Comparison of ENCODE assay signal across 8 cellular contexts in the genomic region with DNA sequence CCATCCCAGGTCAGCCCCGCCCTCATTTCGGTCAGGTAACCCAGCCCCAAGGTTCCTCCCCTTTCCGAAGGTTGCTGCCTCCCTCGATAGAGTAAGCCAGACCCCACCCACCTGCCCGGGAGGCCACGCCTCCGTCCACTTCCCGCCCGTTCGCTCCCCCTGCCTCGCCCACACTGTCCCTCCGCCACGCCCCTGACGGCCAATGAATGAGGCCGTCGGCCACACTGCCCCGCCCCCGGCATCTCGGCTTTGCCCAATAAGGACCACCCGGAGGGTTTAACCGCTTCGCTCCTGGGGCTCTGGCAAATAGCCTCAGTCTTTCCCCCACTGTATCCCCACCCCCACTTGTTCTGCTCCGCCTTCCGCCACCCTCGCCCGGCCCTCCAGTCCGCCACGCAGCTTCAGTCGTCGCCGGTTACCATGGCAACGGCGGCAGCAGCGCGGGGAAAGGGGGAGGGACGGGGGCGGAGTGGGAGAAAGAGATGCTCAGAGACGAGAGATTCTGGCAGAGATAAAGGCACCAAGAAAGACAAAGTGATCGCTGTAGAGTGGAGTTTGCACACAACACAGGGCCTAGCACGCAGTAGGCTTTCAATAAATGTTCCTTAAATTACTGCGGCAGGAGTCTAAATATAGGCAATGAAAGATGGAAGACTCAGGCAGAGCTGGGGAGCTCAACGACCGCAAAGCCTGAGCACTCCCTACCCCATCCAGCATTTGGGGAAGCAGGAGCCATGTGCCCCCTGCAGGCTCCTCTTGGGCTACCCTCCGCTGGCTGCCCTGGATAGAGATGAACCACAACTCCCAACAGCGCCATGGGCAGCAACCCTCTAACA. TPM values are rescaled to one million over a fixed set of nuclear protein-coding genes. Genes with fewer than 3 reads are reported as not detected.
DNase-seq lines count a peak whose midpoint lies in the region; ATAC-seq and TF ChIP-seq lines count a peak whose summit lies in the region.

No MANE protein-coding gene starts in this region.

- no peaks in the 10 kb centered on the region for H3K9me3 Mint-ChIP-seq in T-helper 1 cell treated with Interleukin-12 subunit alpha and Interleukin-12 subunit beta and Interleukin-4 antibody, amounts not matched to agents 30 μg/mL and 1 μg/mL, for 36 hours

- no peaks in the 10 kb centered on the region for H3K9me3 ChIP-seq in psoas muscle

- H3K27ac Mint-ChIP-seq in T-helper 1 cell treated with Interleukin-12 subunit alpha and Interleukin-12 subunit beta and Interleukin-4 antibody, amounts not matched to agents 30 μg/mL and 1 μg/mL, for 36 hours: peak overlapping the region; percentile 96

- peaks cover 53% of the 10 kb centered on the region for H3K4me1 Mint-ChIP-seq in T-helper 1 cell treated with Interleukin-12 subunit alpha and Interleukin-12 subunit beta and Interleukin-4 antibody, amounts not matched to agents 30 μg/mL and 1 μg/mL, for 36 hours (ENCODE audit: low read depth)

- H3K4me3 ChIP-seq in psoas muscle: peak overlapping the region; percentile 71
- peak overlapping the region; percentile 53 for H3K4me3 ChIP-seq in urinary bladder (ENCODE audit: low read depth, low read length)

- intact Hi-C loops in left ventricle myocardium superior (cut with micrococcal nuclease): no loop called here
- intact Hi-C loops in psoas muscle (cut with DNase I): no loop called here

- peaks cover 0 to 19% (median 1%) of the 10 kb centered on the region in 3 donors for H3K27me3 ChIP-seq in psoas muscle (ENCODE audit: insufficient read depth in 3 of 3, low read length in 2 of 3)

- H3K36me3 ChIP-seq in psoas muscle (ENCODE audit: insufficient read depth in 1 of 2, low read depth in 1 of 2) (no peaks in the 10 kb centered on the region), urinary bladder (ENCODE audit: insufficient read depth) (no peaks in the 10 kb centered on the region)

- DNase-seq in GM13976 (ENCODE audit: low spot score) (peak; percentile 98), NCI-H1694 treated with DMSO at 0.1 percent for 48 hours (lab: John Stamatoyannopoulos, UW) (peak; percentile 98), amygdala (lab: John Stamatoyannopoulos, UW) (peak; percentile 68 to 98 (median 95)), left ventricle myocardium superior (peak; percentile 99), psoas muscle (peak; percentile 98 to 99)

- WGBS in psoas muscle, 3 donors: 0 to 1% (median 1%) methylated on average over 45 of the region's 45 CpGs
- under 1% methylated on average over 45 of the region's 45 CpGs for WGBS in urinary bladder

- TF ChIP-seq CTCF in GM13976 (IDR thresholded peaks at IDR 0.05; ENCODE audit: borderline replicate concordance, control extremely low read depth, extremely low read depth, insufficient read depth, missing control alignments): peak; percentile 41
- TF ChIP-seq CTCF in psoas muscle (IDR thresholded peaks at IDR 0.05): peak; percentile 50

- peak; percentile 70 for ATAC-seq in HG02938 (IDR thresholded peaks at IDR 0.05; ENCODE audit: unreplicated experiment)
- ATAC-seq in left ventricle myocardium superior: peak; percentile 87
- peak; percentile 87 to 90 (median 88) for ATAC-seq in psoas muscle

- H3K27me3 Mint-ChIP-seq in T-helper 1 cell treated with Interleukin-12 subunit alpha and Interleukin-12 subunit beta and Interleukin-4 antibody, amounts not matched to agents 30 μg/mL and 1 μg/mL, for 36 hours (ENCODE audit: low read depth): peaks cover 22% of the 10 kb centered on the region

- peaks cover 3% of the 10 kb centered on the region for H3K36me3 Mint-ChIP-seq in T-helper 1 cell treated with Interleukin-12 subunit alpha and Interleukin-12 subunit beta and Interleukin-4 antibody, amounts not matched to agents 30 μg/mL and 1 μg/mL, for 36 hours (ENCODE audit: low read depth)

- in situ Hi-C loops in GM13976 (cut with MboI; ENCODE audit: low sequenced_read_pairs, unreplicated experiment): no loop called here

- peaks cover 8% of the 10 kb centered on the region for H3K4me1 ChIP-seq in psoas muscle
- peaks cover 2% of the 10 kb centered on the region for H3K4me1 ChIP-seq in urinary bladder (ENCODE audit: insufficient read depth)

- H3K27ac ChIP-seq in psoas muscle (peak overlapping the region; percentile 59), urinary bladder (ENCODE audit: low read depth) (peak overlapping the region; percentile 38)

- peak overlapping the region; percentile 89 for H3K4me3 Mint-ChIP-seq in T-helper 1 cell treated with Interleukin-12 subunit alpha and Interleukin-12 subunit beta and Interleukin-4 antibody, amounts not matched to agents 30 μg/mL and 1 μg/mL, for 36 hours

RNA-seq across cellular contexts. Expression of a gene that starts 5.1 kb away (rescaled TPM):
- total RNA-seq in left ventricle myocardium superior (21.3 TPM), psoas muscle (1 to 10 TPM; 3.2 to 8.9 (median 5.8) TPM), urinary bladder (19.4 TPM)
- polyA plus RNA-seq in psoas muscle (1 to 10 TPM; 1.5 to 5.8 (median 1.8) TPM), urinary bladder (17.1 TPM)

RNA-seq across cellular contexts. Expression of a gene that starts 5.2 kb away (rescaled TPM):
- total RNA-seq in left ventricle myocardium superior (2,270 TPM), psoas muscle (1,000 to 10,000 TPM in 3 of 4 donors, 100 to 1,000 TPM in 1; 987 to 1,310 (median 1,099) TPM), urinary bladder (130 TPM)
- polyA plus RNA-seq in psoas muscle (1,000 to 10,000 TPM in 1 of 3 donors, 100 to 1,000 TPM in 2; 538 to 1,030 (median 946) TPM), urinary bladder (314 TPM)

RNA-seq across cellular contexts. Expression of a gene that starts 19.8 kb away (rescaled TPM):
- total RNA-seq in left ventricle myocardium superior (23.5 TPM), psoas muscle (10 to 100 TPM; 11.4 to 19.6 (median 13.8) TPM), urinary bladder (45.5 TPM)
- polyA plus RNA-seq in psoas muscle (10 to 100 TPM; 10.0 to 22.1 (median 10.0) TPM), urinary bladder (41.5 TPM)

RNA-seq across cellular contexts. Expression of a gene that starts 24.7 kb away (rescaled TPM):
- total RNA-seq in left ventricle myocardium superior (29.4 TPM), psoas muscle (10 to 100 TPM; 20.9 to 28.8 (median 27.7) TPM), urinary bladder (18.8 TPM)
- polyA plus RNA-seq in psoas muscle (10 to 100 TPM; 24.0 to 43.3 (median 29.4) TPM), urinary bladder (39.0 TPM)

RNA-seq across cellular contexts. Expression of a gene that starts 27.7 kb away (rescaled TPM):
- total RNA-seq in left ventricle myocardium superior (456 TPM), psoas muscle (100 to 1,000 TPM; 447 to 492 (median 481) TPM), urinary bladder (246 TPM)
- polyA plus RNA-seq in psoas muscle (100 to 1,000 TPM; 344 to 569 (median 510) TPM), urinary bladder (681 TPM)

Comparison
In these comparisons a context has a peak if more than half of its experiments do, and no peak if none do; other contexts are left out.
1. Peak in every context shown above with its lines: DNase-seq, ATAC-seq, H3K4me3 ChIP-seq and H3K27ac ChIP-seq.